1 cellular context compared by ENCODE assay signal in genomic region chr12:12898136-12898712, GRCh38.
TF ChIP-seq lines count a peak whose summit lies in the region.

No MANE protein-coding gene starts in this region.

TF ChIP-seq in endothelial cell of umbilical vein, 7 proteins besides CTCF, POLR2A, EP300 and RAD21 (continued from another document):
- TF ChIP-seq MAX (IDR thresholded peaks at IDR 0.05; ENCODE audit: insufficient read depth, insufficient read length), result no peak
- TF ChIP-seq POLR2AphosphoS5 (IDR thresholded peaks at IDR 0.05; ENCODE audit: insufficient read depth, low read depth, low read length), result no peak
- no peak for TF ChIP-seq GATA2 (IDR thresholded peaks at IDR 0.05; ENCODE audit: insufficient read depth, insufficient read length, low read depth, low read length)
- no peak for TF ChIP-seq JUN (IDR thresholded peaks at IDR 0.05; ENCODE audit: borderline replicate concordance, insufficient read depth, insufficient read length, low read depth)
- TF ChIP-seq MYC (IDR thresholded peaks at IDR 0.05; ENCODE audit: low read depth, low read length), result no peak
